In genomic region chrX:71922697-71923096, GRCh38 we compare ENCODE assay signal across 2 cellular contexts.
A peak's percentile ranks its signal among the peaks of the same experiment; 100 is the strongest.
TF ChIP-seq lines count a peak whose summit lies in the region.

No MANE protein-coding gene starts in this region.

TF ChIP-seq in IMR-90, 13 proteins besides CTCF, POLR2A, EP300 and RAD21:
- TF ChIP-seq CEBPB (IDR thresholded peaks at IDR 0.05; ENCODE audit: low read depth, low read length) (peak; percentile 85), SMC3 (IDR thresholded peaks at IDR 0.05; ENCODE audit: low read depth, low read length) (no peak)

TF ChIP-seq in endothelial cell of umbilical vein, 7 proteins besides CTCF, POLR2A, EP300 and RAD21:
- TF ChIP-seq MYC (IDR thresholded peaks at IDR 0.05; ENCODE audit: low read depth, low read length) (no peak), GATA2 (IDR thresholded peaks at IDR 0.05; ENCODE audit: insufficient read depth, insufficient read length, low read depth, low read length) (no peak), EZH2 (IDR thresholded peaks at IDR 0.05; ENCODE audit: borderline replicate concordance, low read depth, low read length, severe bottlenecking) (no peak)
